25 cellular contexts compared by ENCODE assay signal in genomic region chr4:66943117-66943516, GRCh38.
DNase-seq lines count a peak whose midpoint lies in the region; ATAC-seq, FAIRE-seq and TF ChIP-seq lines count a peak whose summit lies in the region.
"Had no signal": no experiment of that assay in that cellular context is flagged by ENCODE, and none has a peak within 500 bp of the region (broad histone marks: within the 10 kb centered on the region; RNA-seq: fewer than 3 reads in every experiment).

No MANE protein-coding gene starts in this region.

- H3K9me3 ChIP-seq in right atrium auricular region: no peaks in the 10 kb centered on the region
- H3K9me3 ChIP-seq in H1 (ENCODE audit: insufficient read depth in 2 of 2, low read depth in 1 of 2, low read length in 1 of 2): no peaks in the 10 kb centered on the region; a peak in 1 of 4 replicates
- no peaks in the 10 kb centered on the region for H3K9me3 ChIP-seq in right lobe of liver
- no peaks in the 10 kb centered on the region for H3K9me3 ChIP-seq in upper lobe of right lung
- H3K9me3 ChIP-seq: spleen, tibial nerve had no signal

- no peak overlapping the region for H3K4me2 ChIP-seq in H1 (ENCODE audit: insufficient read depth in 1 of 2, low read depth in 2 of 2, low read length in 2 of 2)

- H3K27me3 Mint-ChIP-seq in activated CD4-positive, alpha-beta memory T cell treated with anti-CD3 and anti-CD28 coated beads for 36 hours: no peaks in the 10 kb centered on the region
- H3K27me3 Mint-ChIP-seq: activated CD4-positive, alpha-beta T cell treated with anti-CD3 and anti-CD28 coated beads, Interleukin-2, amount 10 ng/mL, durations not matched to agents 24 days and 14 days; activated naive CD8-positive, alpha-beta T cell treated with anti-CD3 and anti-CD28 coated beads, Interleukin-2, amount 50 U/mL, for 24 hours; CD8-positive, alpha-beta memory T cell; central memory CD8-positive, alpha-beta T cell; naive thymus-derived CD4-positive, alpha-beta T cell had no signal

- no peak overlapping the region for H3K23ac ChIP-seq in H1 (ENCODE audit: insufficient read length)

- no peak overlapping the region for H2BK12ac ChIP-seq in H1 (ENCODE audit: low read depth, low read length)

- H3K36me3 ChIP-seq in right atrium auricular region (no peaks in the 10 kb centered on the region), H1 (ENCODE audit: control insufficient read depth in 2 of 4, insufficient read depth in 4 of 4, low read length in 3 of 4) (no peaks in the 10 kb centered on the region), right lobe of liver (no peaks in the 10 kb centered on the region), upper lobe of right lung (no peaks in the 10 kb centered on the region)
- H3K36me3 ChIP-seq: spleen, tibial nerve had no signal

- intact Hi-C loops in Right ventricle myocardium superior (cut with DNase I) (no loop called here), right lobe of liver (cut with DNase I) (no loop called here), upper lobe of right lung (cut with DNase I) (no loop called here)
- intact Hi-C loops in activated CD4-positive, alpha-beta memory T cell treated with anti-CD3 and anti-CD28 coated beads for 36 hours (cut with micrococcal nuclease): no loop called here

- no peaks in the 10 kb centered on the region for H3K79me1 ChIP-seq in H1 (ENCODE audit: low read depth, low read length)

- peak; percentile 59 for ATAC-seq in Right ventricle myocardium superior (ENCODE audit: poor library complexity)
- peak; percentile 56 to 80 (median 65) for ATAC-seq in right lobe of liver
- ATAC-seq in upper lobe of right lung: peak; percentile 87
- no peak for ATAC-seq in GM18873 (IDR thresholded peaks at IDR 0.05; ENCODE audit: low FRiP score, unreplicated experiment)
- ATAC-seq: activated naive CD8-positive, alpha-beta T cell treated with anti-CD3 and anti-CD28 coated beads, Interleukin-2, amount 50 U/mL, for 24 hours; activated T-cell treated with anti-CD3 and anti-CD28 coated beads, Interleukin-2, amount 50 U/mL, for 4 hours; naive thymus-derived CD4-positive, alpha-beta T cell had no signal

- no peak overlapping the region for H3K4me3 ChIP-seq in right atrium auricular region
- H3K4me3 ChIP-seq in H1 (ENCODE audit: extremely low read depth in 1 of 4, insufficient read depth in 2 of 4, low read depth in 3 of 4, low read length in 4 of 4): no peak overlapping the region
- no peak overlapping the region for H3K4me3 ChIP-seq in right lobe of liver
- no peak overlapping the region for H3K4me3 ChIP-seq in upper lobe of right lung
- H3K4me3 ChIP-seq: spleen, tibial nerve had no signal

- H4K8ac ChIP-seq in H1 (ENCODE audit: extremely low read depth, insufficient read depth, low read length): no peak overlapping the region

- H3K23me2 ChIP-seq in H1 (ENCODE audit: low read depth, low read length): no peaks in the 10 kb centered on the region

- H2BK5ac ChIP-seq in H1 (ENCODE audit: low read depth, low read length): no peak overlapping the region

- H3K4me1 ChIP-seq in right atrium auricular region (no peaks in the 10 kb centered on the region), H1 (replicated peaks in 1 of 4; ENCODE audit: control insufficient read depth in 3 of 4, insufficient read depth in 4 of 4, low read length in 3 of 4) (no peaks in the 10 kb centered on the region), right lobe of liver (no peaks in the 10 kb centered on the region), upper lobe of right lung (no peaks in the 10 kb centered on the region)
- H3K4me1 ChIP-seq: spleen, tibial nerve had no signal

- no peak overlapping the region for H2BK15ac ChIP-seq in H1 (ENCODE audit: low read length)

- no peak overlapping the region for H2BK20ac ChIP-seq in H1 (ENCODE audit: low read length)

- POLR2A ChIA-PET in H1 (lab: Charles Lee; ENCODE audit: partially characterized antibody): no interaction called here
- POLR2A ChIA-PET in activated CD4-positive, alpha-beta memory T cell treated with anti-CD3 and anti-CD28 coated beads for 36 hours (lab: Charles Lee): no interaction called here

- no peaks in the 10 kb centered on the region for H3K9me3 Mint-ChIP-seq in activated CD4-positive, alpha-beta memory T cell treated with anti-CD3 and anti-CD28 coated beads for 36 hours
- H3K9me3 Mint-ChIP-seq: activated CD4-positive, alpha-beta T cell treated with anti-CD3 and anti-CD28 coated beads, Interleukin-2, amount 10 ng/mL, durations not matched to agents 24 days and 14 days had no signal

- H2AK5ac ChIP-seq in H1 (ENCODE audit: low read depth, low read length): no peak overlapping the region

- no peak for TF ChIP-seq CTCF in right atrium auricular region (IDR thresholded peaks at IDR 0.05)
- no peak for TF ChIP-seq CTCF in H1 (IDR thresholded peaks at IDR 0.05; ENCODE audit: control extremely low read depth in 1 of 3, insufficient read depth in 1 of 3, low read depth in 1 of 3, low read length in 3 of 3)
- no peak for TF ChIP-seq CTCF in right lobe of liver (IDR thresholded peaks at IDR 0.05)
- no peak for TF ChIP-seq CTCF in upper lobe of right lung (IDR thresholded peaks at IDR 0.05)

- H4K5ac ChIP-seq in H1 (ENCODE audit: insufficient read length, low read depth, low read length): no peak overlapping the region

- no peak overlapping the region for H3K4me3 Mint-ChIP-seq in activated CD4-positive, alpha-beta memory T cell treated with anti-CD3 and anti-CD28 coated beads for 36 hours
- H3K4me3 Mint-ChIP-seq: activated CD4-positive, alpha-beta T cell treated with anti-CD3 and anti-CD28 coated beads, Interleukin-2, amount 10 ng/mL, durations not matched to agents 24 days and 14 days; activated naive CD8-positive, alpha-beta T cell treated with anti-CD3 and anti-CD28 coated beads, Interleukin-2, amount 50 U/mL, for 24 hours; activated T-cell treated with anti-CD3 and anti-CD28 coated beads, Interleukin-2, amount 50 U/mL, for 4 hours; CD8-positive, alpha-beta memory T cell; central memory CD8-positive, alpha-beta T cell; naive thymus-derived CD4-positive, alpha-beta T cell; T-helper 2 cell treated with Interferon-gamma antibody and Interleukin-4, amounts not matched to agents 5 μg/mL and 100 μg/mL, for 36 hours had no signal

- no peak overlapping the region for H3K14ac ChIP-seq in H1 (ENCODE audit: insufficient read length)

- CTCF ChIA-PET in H1 (lab: Charles Lee; ENCODE audit: partially characterized antibody): no interaction called here
- CTCF ChIA-PET in activated CD4-positive, alpha-beta memory T cell treated with anti-CD3 and anti-CD28 coated beads for 36 hours (lab: Charles Lee): no interaction called here

- no peak overlapping the region for H3K4ac ChIP-seq in H1 (replicated peaks; ENCODE audit: insufficient read length, low read depth, low read length)

- TF ChIP-seq RAD21 in H1 (IDR thresholded peaks at IDR 0.05 in 1 of 2, conservative IDR thresholded peaks at IDR 0.05 in 1 of 2; ENCODE audit: low read depth in 2 of 2, low read length in 2 of 2): no peak

- no peaks in the 10 kb centered on the region for H3K36me3 Mint-ChIP-seq in activated CD4-positive, alpha-beta memory T cell treated with anti-CD3 and anti-CD28 coated beads for 36 hours
- H3K36me3 Mint-ChIP-seq: CD8-positive, alpha-beta memory T cell; naive thymus-derived CD4-positive, alpha-beta T cell had no signal

- H2AFZ ChIP-seq in H1 (ENCODE audit: low read length): peak overlapping the region; percentile 66; the same call in 1 of the 2 replicates

- H3K9ac ChIP-seq in H1 (replicated peaks in 1 of 4; ENCODE audit: extremely low read depth in 1 of 4, low read depth in 3 of 4, low read length in 3 of 4): no peak overlapping the region

- DNase-seq in Right ventricle myocardium superior (no peak), right atrium auricular region (ENCODE audit: low spot score) (no peak), H1 (ENCODE audit: low read depth in 1 of 2, low spot score in 2 of 2) (no peak), right lobe of liver (no peak), upper lobe of right lung (no peak), NCI-H446 treated with DMSO at 0.1 percent for 48 hours (lab: John Stamatoyannopoulos, UW) (no peak)
- no peak for DNase-seq in activated CD4-positive, alpha-beta memory T cell treated with anti-CD3 and anti-CD28 coated beads for 36 hours
- DNase-seq: activated CD4-positive, alpha-beta T cell treated with anti-CD3 and anti-CD28 coated beads, Interleukin-2, amount 10 ng/mL, durations not matched to agents 24 days and 14 days; activated naive CD8-positive, alpha-beta T cell treated with anti-CD3 and anti-CD28 coated beads, Interleukin-2, amount 50 U/mL, for 24 hours; activated T-cell treated with anti-CD3 and anti-CD28 coated beads, Interleukin-2, amount 50 U/mL, for 4 hours; AML-193; CD8-positive, alpha-beta memory T cell; glutamatergic neuron; IMR-90; naive thymus-derived CD4-positive, alpha-beta T cell; NCI-H1105 treated with DMSO at 0.1 percent for 48 hours; NCI-H2029; NCI-H526; retina; spleen had no signal

- H3K27me3 ChIP-seq in right atrium auricular region (no peaks in the 10 kb centered on the region), H1 (replicated peaks in 1 of 4; ENCODE audit: control insufficient read depth in 3 of 4, extremely low read depth in 1 of 4, insufficient read depth in 3 of 4, low read length in 3 of 4) (no peaks in the 10 kb centered on the region), right lobe of liver (no peaks in the 10 kb centered on the region), upper lobe of right lung (no peaks in the 10 kb centered on the region)
- H3K27me3 ChIP-seq: spleen, tibial nerve had no signal

- no peak for TF ChIP-seq POLR2A in H1 (IDR thresholded peaks at IDR 0.05; ENCODE audit: control extremely low read depth in 1 of 2, low read depth in 2 of 2, low read length in 2 of 2)
- TF ChIP-seq POLR2A in right lobe of liver (IDR thresholded peaks at IDR 0.05): no peak

- H4K91ac ChIP-seq in H1 (replicated peaks; ENCODE audit: insufficient read length, low read length): no peak overlapping the region

- H3K27ac ChIP-seq in right atrium auricular region (no peak overlapping the region), H1 (ENCODE audit: low read depth, low read length) (no peak overlapping the region), right lobe of liver (no peak overlapping the region), upper lobe of right lung (no peak overlapping the region)
- H3K27ac ChIP-seq: spleen, tibial nerve had no signal

- TF ChIP-seq EP300 in H1 (IDR thresholded peaks at IDR 0.05; ENCODE audit: borderline replicate concordance in 1 of 2, low read depth in 2 of 2, low read length in 2 of 2): no peak

- no peak overlapping the region for H3K18ac ChIP-seq in H1 (ENCODE audit: extremely low read depth, low read length)

- H3K27ac Mint-ChIP-seq in activated CD4-positive, alpha-beta memory T cell treated with anti-CD3 and anti-CD28 coated beads for 36 hours: no peak overlapping the region
- H3K27ac Mint-ChIP-seq: activated CD4-positive, alpha-beta T cell treated with anti-CD3 and anti-CD28 coated beads, Interleukin-2, amount 10 ng/mL, durations not matched to agents 24 days and 14 days; activated naive CD8-positive, alpha-beta T cell treated with anti-CD3 and anti-CD28 coated beads, Interleukin-2, amount 50 U/mL, for 24 hours; CD8-positive, alpha-beta memory T cell; naive thymus-derived CD4-positive, alpha-beta T cell; T-helper 2 cell treated with Interferon-gamma antibody and Interleukin-4, amounts not matched to agents 5 μg/mL and 100 μg/mL, for 36 hours had no signal

- no peaks in the 10 kb centered on the region for H4K20me1 ChIP-seq in H1 (replicated peaks in 1 of 2; ENCODE audit: control insufficient read depth in 1 of 2, insufficient read depth in 2 of 2, low read length in 2 of 2)

- H2BK120ac ChIP-seq in H1 (replicated peaks; ENCODE audit: low read depth, low read length): no peak overlapping the region

- no peaks in the 10 kb centered on the region for H3K79me2 ChIP-seq in H1 (ENCODE audit: control insufficient read depth in 1 of 2, insufficient read depth in 2 of 2, low read length in 2 of 2)

- no peak overlapping the region for H3K56ac ChIP-seq in H1 (replicated peaks; ENCODE audit: insufficient read length, low read depth, low read length)

- FAIRE-seq in H1 (lab: Jason Lieb, UNC): no peak
- FAIRE-seq: A204.1 had no signal

- no peaks in the 10 kb centered on the region for H3K4me1 Mint-ChIP-seq in activated CD4-positive, alpha-beta memory T cell treated with anti-CD3 and anti-CD28 coated beads for 36 hours (ENCODE audit: low read depth)
- H3K4me1 Mint-ChIP-seq: activated CD4-positive, alpha-beta T cell treated with anti-CD3 and anti-CD28 coated beads, Interleukin-2, amount 10 ng/mL, durations not matched to agents 24 days and 14 days; activated naive CD8-positive, alpha-beta T cell treated with anti-CD3 and anti-CD28 coated beads, Interleukin-2, amount 50 U/mL, for 24 hours; CD8-positive, alpha-beta memory T cell; central memory CD8-positive, alpha-beta T cell had no signal

- 89% methylated on average over 4 of the region's 4 CpGs; no CpG with 5 or more reads in 1 of the 2 experiments for WGBS in H1 (ENCODE audit: extremely low coverage in 1 of 2, insufficient coverage in 1 of 2, insufficient read length in 1 of 2, insufficient replicate concordance in 2 of 2, low coverage in 1 of 2, low lambda C conversion rate in 2 of 2, missing lambda C conversion rate in 1 of 2), 2 experiments
- WGBS in right lobe of liver (ENCODE audit: insufficient coverage, low coverage, low lambda C conversion rate, missing lambda C conversion rate): 23% methylated on average over 4 of the region's 4 CpGs
